8 cellular contexts compared by ENCODE assay signal in genomic region chr2:24359701-24360049, GRCh38. TPM values are rescaled to one million over a fixed set of nuclear protein-coding genes. Genes with fewer than 3 reads are reported as not detected.
DNase-seq lines count a peak whose midpoint lies in the region; ATAC-seq and TF ChIP-seq lines count a peak whose summit lies in the region.

No MANE protein-coding gene starts in this region.

- H3K9ac ChIP-seq in SK-N-MC (ENCODE audit: insufficient read length) = peak overlapping the region; percentile 82

- H3K27ac Mint-ChIP-seq in immature natural killer cell = peak overlapping the region; percentile 83 to 97 (median 94)

- WGBS in body of pancreas, 2 donors = 0 to 1% methylated on average over 13 to 32 of the region's 32 CpGs

- peak overlapping the region; percentile 91 to 94 (median 93) for H3K4me3 Mint-ChIP-seq in immature natural killer cell

- peak; percentile 1 for ATAC-seq in HG02884 (IDR thresholded peaks at IDR 0.05; ENCODE audit: unreplicated experiment)
- ATAC-seq in body of pancreas = peak; percentile 47

- H3K9me3 ChIP-seq in SK-N-MC (ENCODE audit: low read depth, low read length) (no peaks in the 10 kb centered on the region), body of pancreas (no peaks in the 10 kb centered on the region)

- TF ChIP-seq CTCF in GM12865 (IDR thresholded peaks at IDR 0.05; ENCODE audit: insufficient read depth, low read depth, low read length, missing control alignments) (no peak), body of pancreas (IDR thresholded peaks at IDR 0.05) (no peak)

- H3K27me3 Mint-ChIP-seq in immature natural killer cell (ENCODE audit: low read depth in 3 of 3) = peaks cover 8 to 14% (median 11%) of the 10 kb centered on the region in 3 donors

- no peaks in the 10 kb centered on the region for H3K36me3 ChIP-seq in SK-N-MC (ENCODE audit: insufficient read depth, low read length)
- no peaks in the 10 kb centered on the region for H3K36me3 ChIP-seq in body of pancreas (replicated peaks in 1 of 2; ENCODE audit: insufficient read depth in 1 of 2, low read depth in 2 of 2)

- H3K4me1 Mint-ChIP-seq in immature natural killer cell = peaks cover 41 to 47% of the 10 kb centered on the region in 2 donors

- H3K36me3 Mint-ChIP-seq in immature natural killer cell = no peaks in the 10 kb centered on the region

- no peaks in the 10 kb centered on the region for H3K9me3 Mint-ChIP-seq in immature natural killer cell

- DNase-seq in GM12865 (ENCODE audit: low read depth) (peak; percentile 49), SK-N-MC (ENCODE audit: low read depth, low spot score) (no peak), body of pancreas (peak; percentile 54 to 72 (median 61)), immature natural killer cell (peak; percentile 54 to 64 (median 58)), NCI-H524 treated with DMSO at 0.1 percent for 48 hours (lab: John Stamatoyannopoulos, UW) (no peak), mesenteric fat pad (ENCODE audit: low spot score) (no peak)
- peak; percentile 21 to 47 for DNase-seq in stimulated activated CD4-positive, alpha-beta T cell treated with anti-CD3 and anti-CD28 coated beads, Interleukin-12 subunit alpha, Interleukin-12 subunit beta, amount 100 ng/mL, for 24 hours (ENCODE audit: low read depth in 2 of 2)

- H3K27ac ChIP-seq in SK-N-MC = no peak overlapping the region
- peak overlapping the region; percentile 89 to 100 (median 99) for H3K27ac ChIP-seq in body of pancreas

- H3K4me3 ChIP-seq in GM12865 (ENCODE audit: low read depth, low read length) (peak overlapping the region; percentile 96), SK-N-MC (peak overlapping the region; percentile 92), body of pancreas (peak overlapping the region; percentile 87 to 92)

- no peaks in the 10 kb centered on the region for H3K27me3 ChIP-seq in body of pancreas

- intact Hi-C loops in body of pancreas (cut with DNase I) = no loop called here

- H3K4me1 ChIP-seq in body of pancreas = peaks cover 35% of the 10 kb centered on the region

- TF ChIP-seq POLR2A in body of pancreas (IDR thresholded peaks at IDR 0.05) = no peak

RNA-seq across cellular contexts. Expression of gene ITSN2, which starts 0.7 kb away (rescaled TPM):
- total RNA-seq in body of pancreas (10 to 100 TPM; 32.9 to 61.0 TPM), mesenteric fat pad (66.2 TPM)
- polyA plus RNA-seq in immature natural killer cell = 10 to 100 TPM; 33.7 to 83.8 (median 35.6) TPM

Comparison
In these comparisons a context has a peak if more than half of its experiments do, and no peak if none do; other contexts are left out.
1. DNase-seq: peak in GM12865 (single experiment), body of pancreas (4 of 4), immature natural killer cell (3 of 3) and stimulated activated CD4-positive, alpha-beta T cell treated with anti-CD3 and anti-CD28 coated beads, Interleukin-12 subunit alpha, Interleukin-12 subunit beta, amount 100 ng/mL, for 24 hours (2 of 2); none in SK-N-MC (single experiment), NCI-H524 treated with DMSO at 0.1 percent for 48 hours (single experiment) and mesenteric fat pad (single experiment).
2. Peak in every context shown above with its lines, with median percentiles within 50 percentile points of each other: H3K4me3 ChIP-seq.